Comparison of ENCODE assay signal across 15 cellular contexts in the genomic region with DNA sequence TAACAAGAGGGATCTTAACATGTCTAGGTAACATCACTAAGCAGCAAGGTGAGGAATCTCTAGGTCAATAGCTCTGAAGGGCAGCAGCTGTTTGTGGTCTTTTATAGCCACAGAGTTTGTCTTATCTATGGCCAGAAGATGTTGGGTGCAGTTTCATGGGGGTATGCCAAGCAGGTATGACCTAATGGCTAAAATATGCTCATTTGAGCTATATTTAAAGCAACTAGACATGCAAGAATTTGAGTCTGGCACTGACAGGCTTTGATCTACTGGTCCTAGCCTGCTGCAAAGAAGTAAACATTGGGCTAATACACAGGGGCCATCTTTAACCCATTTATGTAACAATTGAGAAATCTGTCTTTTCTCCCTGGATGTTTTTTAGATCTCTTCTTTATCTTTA. TPM values are rescaled to one million over a fixed set of nuclear protein-coding genes. Genes with fewer than 3 reads are reported as not detected.
A peak's percentile ranks its signal among the peaks of the same experiment; 100 is the strongest.
DNase-seq lines count a peak whose midpoint lies in the region; ATAC-seq, FAIRE-seq and TF ChIP-seq lines count a peak whose summit lies in the region.
"Had no signal": no experiment of that assay in that cellular context is flagged by ENCODE, and none has a peak within 500 bp of the region (broad histone marks: within the 10 kb centered on the region; RNA-seq: fewer than 3 reads in every experiment).

No MANE protein-coding gene starts in this region.

- H3K9me3 ChIP-seq in right cardiac atrium (ENCODE audit: control insufficient read depth, low read length) (no peaks in the 10 kb centered on the region), keratinocyte (ENCODE audit: control insufficient read depth, low read depth, low read length) (no peaks in the 10 kb centered on the region), esophagus squamous epithelium (no peaks in the 10 kb centered on the region)
- H3K9me3 ChIP-seq: BE2C, prostate gland had no signal

- peak overlapping the region; percentile 51 for H3K4me2 ChIP-seq in keratinocyte (ENCODE audit: control insufficient read depth, extremely low read depth, insufficient read depth, low read depth, low read length)

- H4K20me1 ChIP-seq in keratinocyte (ENCODE audit: control insufficient read depth, extremely low read depth, insufficient read depth, low read length): no peaks in the 10 kb centered on the region

- H3K9me1 ChIP-seq in keratinocyte (ENCODE audit: control insufficient read depth, extremely low read depth, insufficient read depth, low read length): no peaks in the 10 kb centered on the region

- no peaks in the 10 kb centered on the region for H3K79me2 ChIP-seq in keratinocyte (ENCODE audit: control insufficient read depth, insufficient read depth, low read length)

- no peak for DNase-seq in left cardiac atrium
- DNase-seq in right cardiac atrium: no peak
- peak; percentile 94 for DNase-seq in astrocyte of the hippocampus (ENCODE audit: low read depth, low spot score)
- peak; percentile 75 for DNase-seq in keratinocyte (ENCODE audit: low read depth, low spot score)
- DNase-seq in cortex of kidney (lab: John Stamatoyannopoulos, UW): no peak
- no peak for DNase-seq in esophagus squamous epithelium (lab: John Stamatoyannopoulos, UW)
- no peak for DNase-seq in OCI-M2 (lab: John Stamatoyannopoulos, UW; ENCODE audit: unreplicated experiment)
- no peak for DNase-seq in SHP77 (lab: John Stamatoyannopoulos, UW)
- DNase-seq: activated naive CD4-positive, alpha-beta T cell treated with Interleukin-2 at 50 U/mL for 16 hours; BE2C; NCI-H82; stimulated activated CD8-positive, alpha-beta memory T cell treated with anti-CD3 and anti-CD28 coated beads, Interleukin-4, amount 100 ng/mL, for 48 hours had no signal

- ATAC-seq in left cardiac atrium: peak; percentile 67 to 86
- ATAC-seq in right cardiac atrium: no peak

- dilution Hi-C loops in keratinocyte (cut with MboI; ENCODE audit: extremely low pct_ligation_motif_present, low sequenced_read_pairs): no loop called here

- no peaks in the 10 kb centered on the region for H3K4me1 ChIP-seq in right cardiac atrium (ENCODE audit: control insufficient read depth, insufficient read depth, low read length)
- H3K4me1 ChIP-seq in keratinocyte (ENCODE audit: control insufficient read depth, extremely low read depth, insufficient read depth, low read length): peaks cover 8% of the 10 kb centered on the region
- H3K4me1 ChIP-seq in esophagus squamous epithelium: no peaks in the 10 kb centered on the region
- H3K4me1 ChIP-seq: BE2C, prostate gland had no signal

- H2AFZ ChIP-seq in keratinocyte (ENCODE audit: control insufficient read depth, low read length): no peak overlapping the region

- no peak overlapping the region for H3K9ac ChIP-seq in keratinocyte (ENCODE audit: control insufficient read depth, extremely low read depth, insufficient read depth, low read length)

- H3K36me3 ChIP-seq in keratinocyte (ENCODE audit: control insufficient read depth in 2 of 2, extremely low read depth in 1 of 2, insufficient read depth in 2 of 2, low read length in 2 of 2) (no peaks in the 10 kb centered on the region), esophagus squamous epithelium (no peaks in the 10 kb centered on the region)
- H3K36me3 ChIP-seq: BE2C, prostate gland had no signal

- H3K4me3 ChIP-seq in right cardiac atrium (ENCODE audit: low read length) (no peak overlapping the region), keratinocyte (ENCODE audit: control insufficient read depth in 2 of 3, extremely low read depth in 1 of 3, insufficient read depth in 2 of 3, low read depth in 1 of 3, low read length in 3 of 3) (no peak overlapping the region), esophagus squamous epithelium (no peak overlapping the region)
- H3K4me3 ChIP-seq: prostate gland had no signal

- H3K27me3 ChIP-seq in right cardiac atrium (ENCODE audit: control insufficient read depth, insufficient read depth) (no peaks in the 10 kb centered on the region), keratinocyte (ENCODE audit: control insufficient read depth, extremely low read depth, insufficient read depth, low read length) (no peaks in the 10 kb centered on the region), esophagus squamous epithelium (no peaks in the 10 kb centered on the region)
- H3K27me3 ChIP-seq: BE2C had no signal

- intact Hi-C loops in left cardiac atrium (cut with DNase I) (no loop called here), right cardiac atrium (cut with DNase I) (no loop called here), esophagus squamous epithelium (cut with DNase I) (no loop called here)

- TF ChIP-seq CTCF in keratinocyte (optimal IDR thresholded peaks at IDR 0.05 in 1 of 3, IDR thresholded peaks at IDR 0.05 in 1 of 3, conservative IDR thresholded peaks at IDR 0.05 in 1 of 3; ENCODE audit: extremely low read depth in 1 of 3, insufficient read depth in 2 of 3, low read length in 3 of 3) (no peak), esophagus squamous epithelium (IDR thresholded peaks at IDR 0.05) (no peak)

- peak; percentile 92 for FAIRE-seq in keratinocyte (lab: Jason Lieb, UNC)
- FAIRE-seq: GM12891 had no signal

- no peak overlapping the region for H3K27ac ChIP-seq in right cardiac atrium (ENCODE audit: low read length)
- H3K27ac ChIP-seq in keratinocyte (ENCODE audit: control insufficient read depth, insufficient read depth, low read length): no peak overlapping the region
- no peak overlapping the region for H3K27ac ChIP-seq in esophagus squamous epithelium
- H3K27ac ChIP-seq: prostate gland, VCaP had no signal

- no peak for TF ChIP-seq POLR2A in esophagus squamous epithelium (IDR thresholded peaks at IDR 0.05)

RNA-seq across cellular contexts. Expression of gene UGP2, which starts 13.9 kb away (rescaled TPM):
- total RNA-seq in left cardiac atrium (100 to 1,000 TPM; 303 TPM), right cardiac atrium (100 to 1,000 TPM; 225 to 276 (median 273) TPM), esophagus squamous epithelium (100 to 1,000 TPM in 2 of 4 donors, 10 to 100 TPM in 2; 70.1 to 110 (median 99.5) TPM)
- polyA plus RNA-seq in right cardiac atrium (210 TPM), keratinocyte (168 to 260 TPM (median 219 TPM) in 3 replicates)
- 138 TPM for polyA plus RNA-seq in keratinocyte (2011; ENCODE audit: low read depth)
- polyA plus RNA-seq in keratinocyte (2011; cell fraction: cytosol; rRNA removed): 203 and 359 TPM in 2 replicates
- 230 and 294 TPM in 2 replicates for polyA plus RNA-seq in keratinocyte (2011; cell fraction: nucleus; rRNA removed)
- 186 and 192 TPM in 2 replicates for polyA plus RNA-seq in keratinocyte (2012; ENCODE audit: low replicate concordance)
- 8.8 to 123 TPM (median 69.9 TPM) in 3 replicates for polyA minus RNA-seq in keratinocyte
- polyA minus RNA-seq in keratinocyte (2011; cell fraction: cytosol; rRNA and poly(A)+ RNA removed): 138 TPM
- polyA minus RNA-seq in keratinocyte (2011; cell fraction: nucleus; rRNA and poly(A)+ RNA removed): 92.7 and 216 TPM in 2 replicates

Comparison
In these comparisons a context has a peak if more than half of its experiments do, and no peak if none do; other contexts are left out.
1. ATAC-seq: peak in left cardiac atrium (2 of 2); none in right cardiac atrium (0 of 2).
2. DNase-seq: peak in astrocyte of the hippocampus (single experiment) and keratinocyte (single experiment); none in left cardiac atrium (single experiment), right cardiac atrium (0 of 3), cortex of kidney (single experiment), esophagus squamous epithelium (single experiment), OCI-M2 (single experiment) and SHP77 (0 of 2).